ENCODE assay signal across 17 cellular contexts in genomic region chr20:3739926-3740599, GRCh38. TPM values are rescaled to one million over a fixed set of nuclear protein-coding genes. Genes with fewer than 3 reads are reported as not detected.
DNase-seq lines count a peak whose midpoint lies in the region; ATAC-seq, FAIRE-seq and TF ChIP-seq lines count a peak whose summit lies in the region.
"Had no signal": no experiment of that assay in that cellular context is flagged by ENCODE, and none has a peak within 500 bp of the region (broad histone marks: within the 10 kb centered on the region; RNA-seq: fewer than 3 reads in every experiment).

No MANE protein-coding gene starts in this region.

- H3K4me1 ChIP-seq in H9 (ENCODE audit: insufficient read depth, low read length) = peaks cover 3% of the 10 kb centered on the region; the same call in 1 of the 2 replicates
- H3K4me1 ChIP-seq in H1 (replicated peaks in 1 of 4; ENCODE audit: control insufficient read depth in 3 of 4, insufficient read depth in 4 of 4, low read length in 3 of 4) = peaks cover 0 to 19% (median 11%) of the 10 kb centered on the region in 4 experiments; a peak in 6 of 7 replicates
- peaks cover 36% of the 10 kb centered on the region for H3K4me1 ChIP-seq in parathyroid adenoma
- H3K4me1 ChIP-seq: transverse colon had no signal

- H3K14ac ChIP-seq in H9 (ENCODE audit: insufficient read depth, low read length) (no peak overlapping the region; the same call in 1 of the 2 replicates), H1 (ENCODE audit: insufficient read length) (no peak overlapping the region)

- H2BK5ac ChIP-seq in H9 (ENCODE audit: insufficient read length, low read length) (no peak overlapping the region), H1 (ENCODE audit: low read depth, low read length) (peak overlapping the region; percentile 60; the same call in 1 of the 2 replicates)

- H4K91ac ChIP-seq in H9 (ENCODE audit: insufficient read length, low read depth, low read length) (no peak overlapping the region), H1 (replicated peaks; ENCODE audit: insufficient read length, low read length) (peak overlapping the region; percentile 49)

- H2AK5ac ChIP-seq in H9 (ENCODE audit: insufficient read length, low read length) (no peak overlapping the region), H1 (ENCODE audit: low read depth, low read length) (no peak overlapping the region)

- H3K79me1 ChIP-seq in H9 (ENCODE audit: insufficient read depth, low read depth, low read length, poor library complexity, severe bottlenecking) = no peaks in the 10 kb centered on the region
- no peaks in the 10 kb centered on the region for H3K79me1 ChIP-seq in H1 (ENCODE audit: low read depth, low read length)

- no peaks in the 10 kb centered on the region for H3K36me3 Mint-ChIP-seq in H9 (ENCODE audit: insufficient read depth in 1 of 3, low read depth in 3 of 3)
- no peaks in the 10 kb centered on the region for H3K36me3 Mint-ChIP-seq in T-helper 2 cell treated with Interferon-gamma antibody and Interleukin-4, amounts not matched to agents 5 μg/mL and 100 μg/mL, for 36 hours (ENCODE audit: low read depth)

- no peak overlapping the region for H3K4me3 Mint-ChIP-seq in H9
- no peak overlapping the region for H3K4me3 Mint-ChIP-seq in T-helper 2 cell treated with Interferon-gamma antibody and Interleukin-4, amounts not matched to agents 5 μg/mL and 100 μg/mL, for 36 hours

- H3K36me3 ChIP-seq in H1 (ENCODE audit: control insufficient read depth in 2 of 4, insufficient read depth in 4 of 4, low read length in 3 of 4) (no peaks in the 10 kb centered on the region), parathyroid adenoma (ENCODE audit: control insufficient read depth, insufficient read depth, low read length) (no peaks in the 10 kb centered on the region)
- H3K36me3 ChIP-seq: transverse colon had no signal

- H3K56ac ChIP-seq in H9 (ENCODE audit: insufficient read length, low read depth, low read length) (no peak overlapping the region), H1 (replicated peaks; ENCODE audit: insufficient read length, low read depth, low read length) (no peak overlapping the region)

- POLR2A ChIA-PET in H1 (lab: Charles Lee; ENCODE audit: partially characterized antibody) = interaction anchor here (0.9 to 2.2 kb wide), 6 partner anchors 11 to 63 kb away, joined by 3 to 9 read pairs (median 3); partner anchors contain the start of genes ADAM33 and ADISSP

- TF ChIP-seq RAD21 in H1 (IDR thresholded peaks at IDR 0.05 in 1 of 2, conservative IDR thresholded peaks at IDR 0.05 in 1 of 2; ENCODE audit: low read depth in 2 of 2, low read length in 2 of 2) = no peak

- H3K18ac ChIP-seq in H9 (ENCODE audit: insufficient read length, low read depth, low read length) (no peak overlapping the region), H1 (ENCODE audit: extremely low read depth, low read length) (no peak overlapping the region; the same call in 1 of the 2 replicates)

- TF ChIP-seq CTCF in H9 (conservative IDR thresholded peaks at IDR 0.05) = no peak
- TF ChIP-seq CTCF in H1 (IDR thresholded peaks at IDR 0.05; ENCODE audit: control extremely low read depth in 1 of 3, insufficient read depth in 1 of 3, low read depth in 1 of 3, low read length in 3 of 3) = no peak
- TF ChIP-seq CTCF in parathyroid adenoma (IDR thresholded peaks at IDR 0.05) = no peak

- H3K79me2 ChIP-seq in H9 (ENCODE audit: insufficient read depth, low read length) = no peaks in the 10 kb centered on the region
- no peaks in the 10 kb centered on the region for H3K79me2 ChIP-seq in H1 (ENCODE audit: control insufficient read depth in 1 of 2, insufficient read depth in 2 of 2, low read length in 2 of 2)
- no peaks in the 10 kb centered on the region for H3K79me2 ChIP-seq in parathyroid adenoma

- CTCF ChIA-PET in H1 (lab: Charles Lee; ENCODE audit: partially characterized antibody) = interaction anchor here (0.9 to 18.5 kb wide), 15 partner anchors 13 to 79 kb away, joined by 3 to 308 read pairs (median 6); partner anchors contain the start of gene SIGLEC1

- ATAC-seq in HG03280 (IDR thresholded peaks at IDR 0.05; ENCODE audit: unreplicated experiment) = no peak

- H3K23ac ChIP-seq in H9 (ENCODE audit: insufficient read length, low read depth, low read length) (no peak overlapping the region), H1 (ENCODE audit: insufficient read length) (no peak overlapping the region)

- H3K23me2 ChIP-seq in H9 (ENCODE audit: insufficient read length, low read depth, low read length, poor library complexity, severe bottlenecking) (peaks cover 4% of the 10 kb centered on the region), H1 (ENCODE audit: low read depth, low read length) (peaks cover 2% of the 10 kb centered on the region; the same call in 1 of the 2 replicates)

- no peak overlapping the region for H2BK20ac ChIP-seq in H9 (ENCODE audit: low read depth, low read length, poor library complexity, severe bottlenecking)
- no peak overlapping the region for H2BK20ac ChIP-seq in H1 (ENCODE audit: low read length)

- H3K4ac ChIP-seq in H9 (ENCODE audit: low read depth, low read length) = no peak overlapping the region
- no peak overlapping the region for H3K4ac ChIP-seq in H1 (replicated peaks; ENCODE audit: insufficient read length, low read depth, low read length)

- no peak overlapping the region for H3T11ph ChIP-seq in H9 (ENCODE audit: low read length)

- H3K27ac ChIP-seq in H9 (ENCODE audit: insufficient read length, low read depth, low read length) (no peak overlapping the region), H1 (ENCODE audit: low read depth, low read length) (no peak overlapping the region), parathyroid adenoma (peak overlapping the region; percentile 42)

- no peak overlapping the region for H4K5ac ChIP-seq in H9 (ENCODE audit: insufficient read length, low read depth, low read length)
- H4K5ac ChIP-seq in H1 (ENCODE audit: insufficient read length, low read depth, low read length) = no peak overlapping the region

- H2BK120ac ChIP-seq in H9 (ENCODE audit: low read depth, low read length, poor library complexity, severe bottlenecking) (no peak overlapping the region), H1 (replicated peaks; ENCODE audit: low read depth, low read length) (no peak overlapping the region)

- no peak overlapping the region for H4K8ac ChIP-seq in H9 (replicated peaks; ENCODE audit: insufficient read length, low read depth, low read length)
- peak overlapping the region; percentile 45; the same call in 1 of the 2 replicates for H4K8ac ChIP-seq in H1 (ENCODE audit: extremely low read depth, insufficient read depth, low read length)

- DNase-seq in H9 (peak; percentile 29), H1 (ENCODE audit: low read depth in 1 of 2, low spot score in 2 of 2) (no peak), NCI-H2171 treated with DMSO at 0.1 percent for 48 hours (lab: John Stamatoyannopoulos, UW) (no peak)
- DNase-seq in T-helper 2 cell treated with Interferon-gamma antibody and Interleukin-4, amounts not matched to agents 5 μg/mL and 100 μg/mL, for 36 hours (ENCODE audit: low spot score) = no peak
- DNase-seq: activated effector memory CD4-positive, alpha-beta T cell treated with Interleukin-2 at 50 U/mL for 16 hours; DMS 273 treated with DMSO at 0.1 percent for 48 hours; dorsolateral prefrontal cortex; GOT3; Kasumi-1; NCI-H1417 treated with DMSO at 0.1 percent for 48 hours; NCI-H446; SK-N-SH; transverse colon had no signal

- peaks cover 14 to 33% of the 10 kb centered on the region in 2 experiments for H3K4me1 Mint-ChIP-seq in H9
- H3K4me1 Mint-ChIP-seq in T-helper 2 cell treated with Interferon-gamma antibody and Interleukin-4, amounts not matched to agents 5 μg/mL and 100 μg/mL, for 36 hours (ENCODE audit: low read depth) = peaks cover 9% of the 10 kb centered on the region

- H2AFZ ChIP-seq in H9 (ENCODE audit: low read length) = no peak overlapping the region
- no peak overlapping the region for H2AFZ ChIP-seq in H1 (ENCODE audit: low read length)
- peak overlapping the region; percentile 79 for H2AFZ ChIP-seq in parathyroid adenoma

- peak overlapping the region in 1 of 3 experiments; percentile 93; a peak in 2 of 7 replicates for H3K27ac Mint-ChIP-seq in H9
- no peak overlapping the region for H3K27ac Mint-ChIP-seq in T-helper 2 cell treated with Interferon-gamma antibody and Interleukin-4, amounts not matched to agents 5 μg/mL and 100 μg/mL, for 36 hours

- H4K20me1 ChIP-seq in H9 (ENCODE audit: control insufficient read depth, insufficient read depth, insufficient read length) (no peaks in the 10 kb centered on the region), H1 (replicated peaks in 1 of 2; ENCODE audit: control insufficient read depth in 1 of 2, insufficient read depth in 2 of 2, low read length in 2 of 2) (no peaks in the 10 kb centered on the region)

- H3K27me3 Mint-ChIP-seq in H9 (ENCODE audit: low read depth) = peaks cover 11% of the 10 kb centered on the region
- peaks cover 17% of the 10 kb centered on the region for H3K27me3 Mint-ChIP-seq in T-helper 2 cell treated with Interferon-gamma antibody and Interleukin-4, amounts not matched to agents 5 μg/mL and 100 μg/mL, for 36 hours (ENCODE audit: low read depth)

- no peak for FAIRE-seq in H1 (lab: Jason Lieb, UNC)

- H3K4me2 ChIP-seq in H9 (ENCODE audit: insufficient read depth, insufficient read length, low read length) = no peak overlapping the region
- no peak overlapping the region for H3K4me2 ChIP-seq in H1 (ENCODE audit: insufficient read depth in 1 of 2, low read depth in 2 of 2, low read length in 2 of 2)
- H3K4me2 ChIP-seq in parathyroid adenoma (ENCODE audit: low read length) = no peak overlapping the region
- H3K4me2 ChIP-seq: SK-N-SH had no signal

- H2BK12ac ChIP-seq in H9 (ENCODE audit: insufficient read length, low read depth, low read length) (no peak overlapping the region), H1 (ENCODE audit: low read depth, low read length) (peak overlapping the region; percentile 0; the same call in 1 of the 2 replicates)

- no CpG with 5 or more reads among the region's 7 CpGs for WGBS in H9 (ENCODE audit: extremely low coverage, insufficient read length, low lambda C conversion rate)
- WGBS in H1 (ENCODE audit: extremely low coverage in 1 of 2, insufficient coverage in 1 of 2, insufficient read length in 1 of 2, insufficient replicate concordance in 2 of 2, low coverage in 1 of 2, low lambda C conversion rate in 2 of 2, missing lambda C conversion rate in 1 of 2), 2 experiments = 63% methylated on average over 7 of the region's 7 CpGs; no CpG with 5 or more reads in 1 of the 2 experiments

- no peaks in the 10 kb centered on the region for H3K9me3 Mint-ChIP-seq in H9
- no peaks in the 10 kb centered on the region for H3K9me3 Mint-ChIP-seq in T-helper 2 cell treated with Interferon-gamma antibody and Interleukin-4, amounts not matched to agents 5 μg/mL and 100 μg/mL, for 36 hours

- H3K9ac ChIP-seq in H9 (ENCODE audit: extremely low read depth, insufficient read length, low read length) (no peak overlapping the region), H1 (replicated peaks in 1 of 4; ENCODE audit: extremely low read depth in 1 of 4, low read depth in 3 of 4, low read length in 3 of 4) (no peak overlapping the region; a peak in 1 of 7 replicates), parathyroid adenoma (no peak overlapping the region)
- H3K9ac ChIP-seq: SK-N-SH had no signal

- H3K9me3 ChIP-seq in H9 (ENCODE audit: control insufficient read depth, low read depth, low read length) = no peaks in the 10 kb centered on the region
- H3K9me3 ChIP-seq in H1 (ENCODE audit: insufficient read depth in 2 of 2, low read depth in 1 of 2, low read length in 1 of 2) = no peaks in the 10 kb centered on the region
- H3K9me3 ChIP-seq in parathyroid adenoma (ENCODE audit: control insufficient read depth, low read length) = no peaks in the 10 kb centered on the region
- H3K9me3 ChIP-seq: SK-N-SH, transverse colon had no signal

- H3K27me3 ChIP-seq in H9 (ENCODE audit: insufficient read depth, low read length) (no peaks in the 10 kb centered on the region), H1 (replicated peaks in 1 of 4; ENCODE audit: control insufficient read depth in 3 of 4, extremely low read depth in 1 of 4, insufficient read depth in 3 of 4, low read length in 3 of 4) (peaks cover 0 to 4% (median 0%) of the 10 kb centered on the region in 4 experiments; a peak in 1 of 7 replicates), parathyroid adenoma (ENCODE audit: control insufficient read depth, insufficient read depth, low read length) (no peaks in the 10 kb centered on the region)

- no peak for TF ChIP-seq POLR2A in H1 (IDR thresholded peaks at IDR 0.05; ENCODE audit: control extremely low read depth in 1 of 2, low read depth in 2 of 2, low read length in 2 of 2)

- H3K4me3 ChIP-seq in H1 (ENCODE audit: extremely low read depth in 1 of 4, insufficient read depth in 2 of 4, low read depth in 3 of 4, low read length in 4 of 4) (no peak overlapping the region), parathyroid adenoma (ENCODE audit: low read depth, low read length) (no peak overlapping the region)
- H3K4me3 ChIP-seq: dorsolateral prefrontal cortex, transverse colon had no signal

- H2BK15ac ChIP-seq in H9 (ENCODE audit: low read depth, low read length) = no peak overlapping the region
- H2BK15ac ChIP-seq in H1 (ENCODE audit: low read length) = peak overlapping the region; percentile 72; the same call in 1 of the 2 replicates

- TF ChIP-seq EP300 in H1 (IDR thresholded peaks at IDR 0.05; ENCODE audit: borderline replicate concordance in 1 of 2, low read depth in 2 of 2, low read length in 2 of 2) = no peak

RNA-seq across cellular contexts. Expression of gene HSPA12B, which starts 7.6 kb away (rescaled TPM):
- total RNA-seq in H9 (2021) = 2.7 and 2.9 TPM in 2 replicates
- 4.3 and 4.9 TPM in 2 replicates for total RNA-seq in H1 (2021; fragmentation: NEBNext Ultra II Directional; extraction: Animal tissue kit (Norgen Biotek cat#: 25700))
- 2.2 and 3.5 TPM in 2 replicates for polyA plus RNA-seq in H1 (2011; rRNA removed)
- polyA plus RNA-seq in H1 (2011; cell fraction: cytosol; rRNA removed) = 3.1 TPM
- polyA plus RNA-seq in H1 (2011; cell fraction: nucleus; rRNA removed) = 7.7 TPM
- 2.8 to 6.7 TPM (median 5.2 TPM) in 4 replicates for polyA plus RNA-seq in H1 (2012, experiment 1 of 2)
- polyA plus RNA-seq in H1 (2012, experiment 2 of 2) = 2.5 TPM
- 2.7 TPM for polyA plus RNA-seq in H1 (2013, experiment 1 of 2)
- polyA plus RNA-seq in H1 (2013, experiment 2 of 2) = 2.5 TPM
- polyA minus RNA-seq in H1 (2011; rRNA and poly(A)+ RNA removed) = 1.6 and 1.9 TPM in 2 replicates
- polyA minus RNA-seq in H1 (2011; cell fraction: cytosol; rRNA and poly(A)+ RNA removed) = 2.5 TPM
- polyA minus RNA-seq in H1 (2011; cell fraction: nucleus; rRNA and poly(A)+ RNA removed) = 8.1 TPM
- total RNA-seq: activated CD8-positive, alpha-beta memory T cell treated with anti-CD3 and anti-CD28 coated beads for 36 hours; mononuclear cell had no signal

RNA-seq across cellular contexts. Expression of gene ADISSP, which starts 27.5 kb away (rescaled TPM):
- 79.2 and 80.9 TPM in 2 replicates for total RNA-seq in H9 (2021)
- total RNA-seq in H1 (2021; fragmentation: NEBNext Ultra II Directional; extraction: Animal tissue kit (Norgen Biotek cat#: 25700)) = 111 and 117 TPM in 2 replicates
- 141 and 202 TPM in 2 replicates for polyA plus RNA-seq in H1 (2011; rRNA removed)
- polyA plus RNA-seq in H1 (2011; cell fraction: cytosol; rRNA removed) = 101 TPM
- 110 TPM for polyA plus RNA-seq in H1 (2011; cell fraction: nucleus; rRNA removed)
- polyA plus RNA-seq in H1 (2012, experiment 1 of 2) = 73.7 to 130 TPM (median 117 TPM) in 4 replicates
- 104 TPM for polyA plus RNA-seq in H1 (2012, experiment 2 of 2)
- polyA plus RNA-seq in H1 (2013, experiment 1 of 2) = 98.3 TPM
- 102 TPM for polyA plus RNA-seq in H1 (2013, experiment 2 of 2)
- polyA minus RNA-seq in H1 (2011; rRNA and poly(A)+ RNA removed) = 43.6 and 51.4 TPM in 2 replicates
- 71.0 TPM for polyA minus RNA-seq in H1 (2011; cell fraction: cytosol; rRNA and poly(A)+ RNA removed)
- 41.3 TPM for polyA minus RNA-seq in H1 (2011; cell fraction: nucleus; rRNA and poly(A)+ RNA removed)

RNA-seq across cellular contexts. Expression of gene SIGLEC1, which starts 27.7 kb away (rescaled TPM):
- total RNA-seq in H9 (2021) = not detected in 2 replicates
- not detected in 2 replicates for total RNA-seq in H1 (2021; fragmentation: NEBNext Ultra II Directional; extraction: Animal tissue kit (Norgen Biotek cat#: 25700))
- polyA plus RNA-seq in H1 (2011; rRNA removed) = 0.02 TPM in 2 replicates
- not detected for polyA plus RNA-seq in H1 (2011; cell fraction: cytosol; rRNA removed)
- polyA plus RNA-seq in H1 (2011; cell fraction: nucleus; rRNA removed) = 0.04 TPM
- polyA plus RNA-seq in H1 (2012, experiment 1 of 2) = not detected in 4 replicates
- not detected for polyA plus RNA-seq in H1 (2012, experiment 2 of 2)
- polyA plus RNA-seq in H1 (2013, experiment 1 of 2) = not detected
- not detected for polyA plus RNA-seq in H1 (2013, experiment 2 of 2)
- polyA minus RNA-seq in H1 (2011; rRNA and poly(A)+ RNA removed) = not detected in 2 replicates
- polyA minus RNA-seq in H1 (2011; cell fraction: cytosol; rRNA and poly(A)+ RNA removed) = not detected
- polyA minus RNA-seq in H1 (2011; cell fraction: nucleus; rRNA and poly(A)+ RNA removed) = not detected
- total RNA-seq: activated CD8-positive, alpha-beta memory T cell treated with anti-CD3 and anti-CD28 coated beads for 36 hours had no signal
- polyA plus RNA-seq: SK-N-SH had no signal

RNA-seq across cellular contexts. Expression of gene SPEF1, which starts 41.2 kb away (rescaled TPM):
- 0.22 and 0.24 TPM in 2 replicates for total RNA-seq in H9 (2021)
- 0.65 and 0.71 TPM in 2 replicates for total RNA-seq in H1 (2021; fragmentation: NEBNext Ultra II Directional; extraction: Animal tissue kit (Norgen Biotek cat#: 25700))
- 0.50 and 0.51 TPM in 2 replicates for polyA plus RNA-seq in H1 (2011; rRNA removed)
- polyA plus RNA-seq in H1 (2011; cell fraction: cytosol; rRNA removed) = 0.78 TPM
- 0.88 TPM for polyA plus RNA-seq in H1 (2011; cell fraction: nucleus; rRNA removed)
- 0.56 to 0.80 TPM (median 0.68 TPM) in 4 replicates for polyA plus RNA-seq in H1 (2012, experiment 1 of 2)
- polyA plus RNA-seq in H1 (2012, experiment 2 of 2) = 0.64 TPM
- polyA plus RNA-seq in H1 (2013, experiment 1 of 2) = 0.43 TPM
- polyA plus RNA-seq in H1 (2013, experiment 2 of 2) = 0.37 TPM
- 0.37 TPM in 1 of 2 replicates, not detected in the other for polyA minus RNA-seq in H1 (2011; rRNA and poly(A)+ RNA removed)
- not detected for polyA minus RNA-seq in H1 (2011; cell fraction: cytosol; rRNA and poly(A)+ RNA removed)
- 0.50 TPM for polyA minus RNA-seq in H1 (2011; cell fraction: nucleus; rRNA and poly(A)+ RNA removed)
- total RNA-seq: mononuclear cell had no signal

RNA-seq across cellular contexts. Expression of gene CENPB, which starts 46.5 kb away (rescaled TPM):
- total RNA-seq in H9 (2021) = 63.1 and 64.0 TPM in 2 replicates
- 51.6 and 52.8 TPM in 2 replicates for total RNA-seq in H1 (2021; fragmentation: NEBNext Ultra II Directional; extraction: Animal tissue kit (Norgen Biotek cat#: 25700))
- polyA plus RNA-seq in H1 (2011; rRNA removed) = 17.7 and 25.2 TPM in 2 replicates
- polyA plus RNA-seq in H1 (2011; cell fraction: cytosol; rRNA removed) = 27.2 TPM
- polyA plus RNA-seq in H1 (2011; cell fraction: nucleus; rRNA removed) = 20.7 TPM
- 30.1 to 45.6 TPM (median 44.3 TPM) in 4 replicates for polyA plus RNA-seq in H1 (2012, experiment 1 of 2)
- polyA plus RNA-seq in H1 (2012, experiment 2 of 2) = 37.2 TPM
- polyA plus RNA-seq in H1 (2013, experiment 1 of 2) = 25.0 TPM
- 25.0 TPM for polyA plus RNA-seq in H1 (2013, experiment 2 of 2)
- polyA minus RNA-seq in H1 (2011; rRNA and poly(A)+ RNA removed) = 18.1 and 24.6 TPM in 2 replicates
- 29.3 TPM for polyA minus RNA-seq in H1 (2011; cell fraction: cytosol; rRNA and poly(A)+ RNA removed)
- 17.5 TPM for polyA minus RNA-seq in H1 (2011; cell fraction: nucleus; rRNA and poly(A)+ RNA removed)
